9 cellular contexts compared by ENCODE assay signal in the genomic region with DNA sequence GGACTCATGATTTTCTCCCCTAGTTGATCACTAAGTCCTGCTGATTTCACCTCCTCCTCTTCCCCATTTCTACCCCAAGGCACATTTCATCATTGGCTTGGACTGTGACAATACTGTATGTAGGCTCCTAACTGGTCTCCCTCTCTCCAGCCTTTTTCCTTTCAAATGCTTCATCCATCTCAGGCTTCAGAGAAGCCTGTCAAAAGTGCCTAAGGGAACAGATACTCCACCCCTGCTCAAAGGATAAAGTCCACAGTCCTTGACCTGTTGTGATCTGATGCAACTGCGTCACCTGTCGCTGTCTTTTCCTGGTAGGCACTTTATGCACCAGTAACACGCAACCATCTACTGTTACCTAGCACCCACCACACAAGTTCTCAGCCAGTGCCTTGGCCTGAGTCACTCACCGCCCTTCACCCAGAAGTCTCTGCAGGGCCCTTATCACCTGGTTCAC. TPM values are rescaled to one million over a fixed set of nuclear protein-coding genes. Genes with fewer than 3 reads are reported as not detected.
A peak's percentile ranks its signal among the peaks of the same experiment; 100 is the strongest.
DNase-seq lines count a peak whose midpoint lies in the region; ATAC-seq and TF ChIP-seq lines count a peak whose summit lies in the region.
"Had no signal": no experiment of that assay in that cellular context is flagged by ENCODE, and none has a peak within 500 bp of the region (broad histone marks: within the 10 kb centered on the region; RNA-seq: fewer than 3 reads in every experiment).

No MANE protein-coding gene starts in this region.

- no peaks in the 10 kb centered on the region for H3K27me3 ChIP-seq in CD8-positive, alpha-beta memory T cell (ENCODE audit: insufficient read depth, low read length, poor library complexity, severe bottlenecking)

- peak overlapping the region in 1 of 2 donors; percentile 1 for H3K27ac Mint-ChIP-seq in activated naive CD4-positive, alpha-beta T cell treated with anti-CD3 and anti-CD28 coated beads, Interleukin-2, amount 50 U/mL, for 72 hours
- peak overlapping the region; percentile 90 for H3K27ac Mint-ChIP-seq in type B pancreatic cell
- peak overlapping the region in 4 of 8 donors; percentile 2 to 87 (median 58) for H3K27ac Mint-ChIP-seq in CD8-positive, alpha-beta memory T cell

- H3K9me3 ChIP-seq in CD8-positive, alpha-beta memory T cell (ENCODE audit: low read length): no peaks in the 10 kb centered on the region

- H3K4me3 Mint-ChIP-seq in type B pancreatic cell: peak overlapping the region; percentile 32
- peak overlapping the region in 1 of 7 donors; percentile 42 for H3K4me3 Mint-ChIP-seq in CD8-positive, alpha-beta memory T cell

- no peaks in the 10 kb centered on the region for H3K9me3 Mint-ChIP-seq in activated naive CD4-positive, alpha-beta T cell treated with anti-CD3 and anti-CD28 coated beads, Interleukin-2, amount 50 U/mL, for 72 hours
- no peaks in the 10 kb centered on the region for H3K9me3 Mint-ChIP-seq in type B pancreatic cell
- no peaks in the 10 kb centered on the region for H3K9me3 Mint-ChIP-seq in CD8-positive, alpha-beta memory T cell

- DNase-seq in activated naive CD4-positive, alpha-beta T cell treated with anti-CD3 and anti-CD28 coated beads, Interleukin-2, amount 50 U/mL, for 72 hours (ENCODE audit: low spot score in 2 of 2): no peak
- no peak for DNase-seq in activated naive CD4-positive, alpha-beta T cell treated with Interleukin-2 at 50 U/mL for 16 hours
- peak; percentile 30 for DNase-seq in SKM-1 (lab: John Stamatoyannopoulos, UW; ENCODE audit: unreplicated experiment)
- DNase-seq in left kidney (ENCODE audit: low read depth, low spot score): peak; percentile 21
- no peak for DNase-seq in type B pancreatic cell (ENCODE audit: extremely low spot score, unreplicated experiment)
- no peak for DNase-seq in CD8-positive, alpha-beta memory T cell

- H3K36me3 ChIP-seq in CD8-positive, alpha-beta memory T cell (ENCODE audit: insufficient read depth, low read length): no peaks in the 10 kb centered on the region

- POLR2A ChIA-PET in CD8-positive, alpha-beta memory T cell (lab: Charles Lee): no interaction called here

- peaks cover 23% of the 10 kb centered on the region for H3K4me1 ChIP-seq in CD8-positive, alpha-beta memory T cell (ENCODE audit: insufficient read depth, low read length)

- H3K36me3 Mint-ChIP-seq in activated naive CD4-positive, alpha-beta T cell treated with anti-CD3 and anti-CD28 coated beads, Interleukin-2, amount 50 U/mL, for 72 hours: no peaks in the 10 kb centered on the region
- H3K36me3 Mint-ChIP-seq in type B pancreatic cell: peaks cover 9% of the 10 kb centered on the region
- peaks cover 0 to 10% (median 3%) of the 10 kb centered on the region in 3 donors for H3K36me3 Mint-ChIP-seq in CD8-positive, alpha-beta memory T cell

- no peaks in the 10 kb centered on the region for H3K27me3 Mint-ChIP-seq in type B pancreatic cell
- no peaks in the 10 kb centered on the region for H3K27me3 Mint-ChIP-seq in CD8-positive, alpha-beta memory T cell

- CTCF ChIA-PET in CD8-positive, alpha-beta memory T cell (lab: Charles Lee): no interaction called here

- no peak overlapping the region for H3K4me3 ChIP-seq in CD8-positive, alpha-beta memory T cell (ENCODE audit: low read length)

- no peak overlapping the region for H3K27ac ChIP-seq in CD8-positive, alpha-beta memory T cell (ENCODE audit: low read depth, low read length)

- peak; percentile 42 to 50 for ATAC-seq in activated naive CD4-positive, alpha-beta T cell treated with anti-CD3 and anti-CD28 coated beads, Interleukin-2, amount 50 U/mL, for 72 hours
- ATAC-seq in GM19328 (IDR thresholded peaks at IDR 0.05; ENCODE audit: unreplicated experiment) (no peak), HG02938 (IDR thresholded peaks at IDR 0.05; ENCODE audit: unreplicated experiment) (no peak)

- H3K4me1 Mint-ChIP-seq in type B pancreatic cell (ENCODE audit: unreplicated experiment): peaks cover 48% of the 10 kb centered on the region
- peaks cover 32 to 60% (median 58%) of the 10 kb centered on the region in 3 donors for H3K4me1 Mint-ChIP-seq in CD8-positive, alpha-beta memory T cell

- TF ChIP-seq CTCF in type B pancreatic cell (conservative IDR thresholded peaks at IDR 0.05): no peak

RNA-seq across cellular contexts. Expression of gene SCARB2, which starts 12.8 kb away (rescaled TPM):
- total RNA-seq in activated naive CD4-positive, alpha-beta T cell treated with anti-CD3 and anti-CD28 coated beads, Interleukin-2, amount 50 U/mL, for 72 hours: 1 to 10 TPM; 2.3 to 6.5 TPM
- 102 and 107 TPM in 2 replicates for total RNA-seq in type B pancreatic cell (ENCODE audit: low replicate concordance)
- total RNA-seq in CD8-positive, alpha-beta memory T cell: 1 to 10 TPM; 6.2 to 6.7 TPM
- polyA plus RNA-seq in CD8-positive, alpha-beta memory T cell: 17.6 TPM

RNA-seq across cellular contexts. Expression of gene FAM47E, which starts 50.7 kb away (rescaled TPM):
- total RNA-seq in activated naive CD4-positive, alpha-beta T cell treated with anti-CD3 and anti-CD28 coated beads, Interleukin-2, amount 50 U/mL, for 72 hours: not detected
- total RNA-seq in type B pancreatic cell (ENCODE audit: low replicate concordance): 3.8 and 5.4 TPM in 2 replicates
- total RNA-seq in CD8-positive, alpha-beta memory T cell: not detected
- not detected for polyA plus RNA-seq in CD8-positive, alpha-beta memory T cell
- total RNA-seq: glomerular endothelial cell had no signal

RNA-seq across cellular contexts. Expression of gene NUP54, which starts 52.6 kb away (rescaled TPM):
- 10 to 100 TPM; 63.6 to 72.8 TPM for total RNA-seq in activated naive CD4-positive, alpha-beta T cell treated with anti-CD3 and anti-CD28 coated beads, Interleukin-2, amount 50 U/mL, for 72 hours
- total RNA-seq in type B pancreatic cell (ENCODE audit: low replicate concordance): 38.0 and 55.4 TPM in 2 replicates
- total RNA-seq in CD8-positive, alpha-beta memory T cell: 10 to 100 TPM; 56.6 to 63.3 TPM
- polyA plus RNA-seq in CD8-positive, alpha-beta memory T cell: 41.8 TPM

Comparison
In these comparisons a context has a peak if more than half of its experiments do, and no peak if none do; other contexts are left out.
1. ATAC-seq: peak in activated naive CD4-positive, alpha-beta T cell treated with anti-CD3 and anti-CD28 coated beads, Interleukin-2, amount 50 U/mL, for 72 hours (2 of 2); none in GM19328 (single experiment) and HG02938 (single experiment).
2. DNase-seq: peak in SKM-1 (single experiment) and left kidney (single experiment); none in activated naive CD4-positive, alpha-beta T cell treated with anti-CD3 and anti-CD28 coated beads, Interleukin-2, amount 50 U/mL, for 72 hours (0 of 2), activated naive CD4-positive, alpha-beta T cell treated with Interleukin-2 at 50 U/mL for 16 hours (single experiment), type B pancreatic cell (single experiment) and CD8-positive, alpha-beta memory T cell (0 of 5).
3. RNA of gene SCARB2, which starts 12.8 kb away (total RNA-seq): 102 to 107 TPM in type B pancreatic cell; 6.2 to 6.7 TPM in CD8-positive, alpha-beta memory T cell and 2.3 to 6.5 TPM in activated naive CD4-positive, alpha-beta T cell treated with anti-CD3 and anti-CD28 coated beads, Interleukin-2, amount 50 U/mL, for 72 hours; every median in the first group is over 10 times any median in the second.